1 cellular context compared by ENCODE assay signal in the genomic region with DNA sequence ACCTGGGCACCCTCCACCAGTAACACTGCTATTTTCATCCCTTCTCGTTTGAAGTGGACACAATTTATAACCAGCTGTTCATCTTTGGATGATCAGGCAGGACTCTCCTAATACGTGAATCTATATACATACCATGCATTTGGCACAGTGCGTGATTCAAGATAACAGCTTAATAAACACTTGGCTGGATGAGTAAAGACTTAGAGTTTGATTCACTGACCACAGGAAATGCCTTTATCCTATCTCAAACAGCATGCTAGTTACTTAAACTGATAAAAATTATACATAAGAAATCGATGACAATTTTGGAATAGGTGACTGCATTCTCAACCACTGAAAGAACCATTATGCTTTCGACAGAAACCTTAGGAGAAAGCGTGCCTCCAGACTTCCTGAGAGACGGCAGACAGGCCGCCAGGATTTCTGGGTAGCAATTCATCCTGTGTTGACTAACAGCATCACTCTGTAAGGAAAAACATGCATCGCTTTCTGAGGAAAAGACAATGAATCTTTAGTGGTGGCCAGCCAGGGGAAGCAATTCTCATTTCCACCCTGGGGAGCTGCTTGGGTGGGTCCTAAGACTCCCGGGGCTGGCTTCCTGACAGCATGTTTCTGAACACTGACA.
TF ChIP-seq lines count a peak whose summit lies in the region.

No MANE protein-coding gene starts in this region.

TF ChIP-seq in endothelial cell of umbilical vein, 7 proteins besides CTCF, POLR2A, EP300 and RAD21 (continued from another document):
- TF ChIP-seq POLR2AphosphoS5 (IDR thresholded peaks at IDR 0.05; ENCODE audit: insufficient read depth, low read depth, low read length) (peak; percentile 48), GATA2 (IDR thresholded peaks at IDR 0.05; ENCODE audit: insufficient read depth, insufficient read length, low read depth, low read length) (peak; percentile 91)
